30 cellular contexts compared by ENCODE assay signal in the genomic region with DNA sequence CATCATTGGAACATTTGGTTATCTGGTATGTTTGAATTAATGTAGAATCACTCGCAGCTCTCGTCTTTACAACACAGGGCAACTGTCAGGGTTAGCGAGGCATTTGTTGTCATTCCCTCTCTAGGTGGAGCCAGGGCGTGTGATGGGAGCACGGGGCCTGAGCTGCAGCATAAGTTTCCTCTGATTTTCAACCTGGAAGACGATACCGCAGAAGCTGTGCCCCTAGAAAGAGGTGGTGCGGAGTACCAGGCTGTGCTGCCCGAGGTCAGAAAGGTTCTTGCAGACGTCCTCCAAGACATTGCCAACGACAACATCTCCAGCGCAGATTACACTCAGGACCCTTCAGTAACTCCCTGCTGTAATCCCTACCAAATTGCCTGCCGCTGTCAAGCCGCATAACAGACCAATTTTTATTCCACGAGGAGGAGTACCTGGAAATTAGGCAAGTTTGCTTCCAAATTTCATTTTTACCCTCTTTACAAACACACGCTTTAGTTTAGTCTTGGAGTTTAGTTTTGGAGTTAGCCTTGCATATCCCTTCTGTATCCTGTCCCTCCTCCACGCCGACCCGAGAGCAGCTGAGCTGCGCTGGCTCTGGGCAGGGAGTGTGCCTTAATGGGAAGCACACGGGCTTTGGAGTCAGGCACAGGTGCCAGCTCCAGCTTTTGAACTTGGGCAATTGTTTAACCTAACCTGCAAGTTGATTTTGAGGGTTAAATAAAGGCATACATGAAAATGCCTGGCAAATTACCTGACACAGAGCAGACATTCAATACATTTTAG.
"Had no signal": no experiment of that assay in that cellular context is flagged by ENCODE, and none has a peak within 500 bp of the region (broad histone marks: within the 10 kb centered on the region; RNA-seq: fewer than 3 reads in every experiment).

No MANE protein-coding gene starts in this region.

- H3K27ac Mint-ChIP-seq: activated CD4-positive, alpha-beta T cell treated with anti-CD3 and anti-CD28 coated beads, Interleukin-2, amount 10 ng/mL, durations not matched to agents 24 days and 14 days; activated CD8-positive, alpha-beta T cell treated with anti-CD3 and anti-CD28 coated beads for 36 hours; activated naive CD8-positive, alpha-beta T cell treated with anti-CD3 and anti-CD28 coated beads for 36 hours; activated T-helper 17 cell treated with anti-CD3 and anti-CD28 coated beads, Interleukin-2, amount 50 U/mL, for 72 hours had no signal

- H3K4me1 ChIP-seq: SJCRH30 had no signal

- H3K27ac ChIP-seq: cardiac muscle cell, SJCRH30, SK-N-MC, WERI-Rb-1 had no signal

- H3K36me3 ChIP-seq: SJCRH30, WERI-Rb-1 had no signal

- H3K27me3 ChIP-seq: cardiac muscle cell, SJCRH30 had no signal

- H3K4me1 Mint-ChIP-seq: activated T-helper 17 cell treated with anti-CD3 and anti-CD28 coated beads, Interleukin-2, amount 50 U/mL, for 72 hours had no signal

- DNase-seq: activated CD4-positive, alpha-beta T cell treated with anti-CD3 and anti-CD28 coated beads, Interleukin-2, amount 10 ng/mL, durations not matched to agents 24 days and 14 days; activated CD4-positive, alpha-beta T cell treated with anti-CD3 and anti-CD28 coated beads, Interleukin-2, amount 50 U/mL, for 4 hours; activated CD8-positive, alpha-beta T cell treated with anti-CD3 and anti-CD28 coated beads for 36 hours; activated effector memory CD4-positive, alpha-beta T cell treated with anti-CD3 and anti-CD28 coated beads, Interleukin-2, amount 50 U/mL, for 16 hours; activated naive CD4-positive, alpha-beta T cell; activated naive CD4-positive, alpha-beta T cell treated with anti-CD3 and anti-CD28 coated beads, Interleukin-2, amount 50 U/mL, for 16 hours; activated naive CD8-positive, alpha-beta T cell treated with anti-CD3 and anti-CD28 coated beads for 36 hours; activated T-cell treated with anti-CD3 and anti-CD28 coated beads, Interleukin-2, amount 50 U/mL, for 1 hour; activated T-cell treated with anti-CD3 and anti-CD28 coated beads, Interleukin-2, amount 50 U/mL, for 72 hours; amniotic stem cell; aorta; Karpas-422; KBM-7; NCI-H1105; NCI-H1417 treated with DMSO at 0.1 percent for 48 hours; NCI-H187 treated with DMSO at 0.1 percent for 48 hours; NCI-H2081; NCI-H226; NCI-H446 treated with DMSO at 0.1 percent for 48 hours; NCI-H524; NCI-H69; NCI-H82; SHP77; SJCRH30; T1000; WERI-Rb-1 had no signal

- H3K4me3 Mint-ChIP-seq: activated CD4-positive, alpha-beta T cell treated with anti-CD3 and anti-CD28 coated beads, Interleukin-2, amount 10 ng/mL, durations not matched to agents 24 days and 14 days; activated CD8-positive, alpha-beta T cell treated with anti-CD3 and anti-CD28 coated beads for 36 hours; activated naive CD8-positive, alpha-beta T cell treated with anti-CD3 and anti-CD28 coated beads for 36 hours; activated T-cell treated with anti-CD3 and anti-CD28 coated beads, Interleukin-2, amount 50 U/mL, for 72 hours; activated T-helper 17 cell treated with anti-CD3 and anti-CD28 coated beads, Interleukin-2, amount 50 U/mL, for 72 hours had no signal

- H3K4me3 ChIP-seq: cardiac muscle cell, SJCRH30, SK-N-MC had no signal

- H3K27me3 Mint-ChIP-seq: activated CD4-positive, alpha-beta T cell treated with anti-CD3 and anti-CD28 coated beads, Interleukin-2, amount 10 ng/mL, durations not matched to agents 24 days and 14 days; activated CD8-positive, alpha-beta T cell treated with anti-CD3 and anti-CD28 coated beads for 36 hours; activated naive CD8-positive, alpha-beta T cell treated with anti-CD3 and anti-CD28 coated beads for 36 hours; activated T-helper 17 cell treated with anti-CD3 and anti-CD28 coated beads, Interleukin-2, amount 50 U/mL, for 72 hours had no signal

- ATAC-seq: activated CD8-positive, alpha-beta T cell treated with anti-CD3 and anti-CD28 coated beads for 36 hours; activated T-cell treated with anti-CD3 and anti-CD28 coated beads, Interleukin-2, amount 50 U/mL, for 72 hours; activated T-helper 17 cell treated with anti-CD3 and anti-CD28 coated beads, Interleukin-2, amount 50 U/mL, for 72 hours; Panc1 had no signal
